In genomic region chr11:67391304-67392181, GRCh38 we compare ENCODE assay signal across 8 cellular contexts. TPM values are rescaled to one million over a fixed set of nuclear protein-coding genes. Genes with fewer than 3 reads are reported as not detected.
DNase-seq lines count a peak whose midpoint lies in the region; ATAC-seq and TF ChIP-seq lines count a peak whose summit lies in the region.

Gene RAD9A, plus strand, starts transcription at chr11:67391986. Its CDS starts 59 bp downstream, at chr11:67392045.

- TF ChIP-seq CTCF in LNCaP clone FGC (IDR thresholded peaks at IDR 0.05; ENCODE audit: control insufficient read depth, extremely low read depth, insufficient read depth): no peak
- no peak for TF ChIP-seq CTCF in RWPE2 (IDR thresholded peaks at IDR 0.05; ENCODE audit: poor library complexity, severe bottlenecking)
- no peak for TF ChIP-seq CTCF in fibroblast of mammary gland (conservative IDR thresholded peaks at IDR 0.05; ENCODE audit: control insufficient read depth, insufficient read depth, low read depth, low read length)

- H3K36me3 Mint-ChIP-seq in activated T-helper 17 cell treated with anti-CD3 and anti-CD28 coated beads, Interleukin-2, amount 50 U/mL, for 72 hours (ENCODE audit: low read depth): peaks cover 33% of the 10 kb centered on the region
- no peaks in the 10 kb centered on the region for H3K36me3 Mint-ChIP-seq in natural killer cell treated with Interleukin-12 subunit alpha and Interleukin-12 subunit beta and Interleukin-15 and Interleukin-18, amount 100 ng/mL, for 72 hours

- peak within 1 kb of the TSS; percentile 96 for H3K4me3 ChIP-seq in LNCaP clone FGC (ENCODE audit: low read depth, low read length)
- peak within 1 kb of the TSS; percentile 71 for H3K4me3 ChIP-seq in RWPE2 (ENCODE audit: severe bottlenecking)
- H3K4me3 ChIP-seq in fibroblast of mammary gland (ENCODE audit: control insufficient read depth, low read depth, low read length): peak within 1 kb of the TSS; percentile 84

- H3K4me3 Mint-ChIP-seq in activated T-helper 17 cell treated with anti-CD3 and anti-CD28 coated beads, Interleukin-2, amount 50 U/mL, for 72 hours: peak within 1 kb of the TSS; percentile 89
- H3K4me3 Mint-ChIP-seq in natural killer cell treated with Interleukin-12 subunit alpha and Interleukin-12 subunit beta and Interleukin-15 and Interleukin-18, amount 100 ng/mL, for 72 hours: peak within 1 kb of the TSS; percentile 85

- H3K9me3 ChIP-seq in RWPE2 (ENCODE audit: severe bottlenecking): no peaks in the 10 kb centered on the region

- no peaks in the 10 kb centered on the region for H3K27me3 ChIP-seq in RWPE2 (ENCODE audit: insufficient read depth, poor library complexity, severe bottlenecking)

- no peaks in the 10 kb centered on the region for H3K9me3 Mint-ChIP-seq in activated T-helper 17 cell treated with anti-CD3 and anti-CD28 coated beads, Interleukin-2, amount 50 U/mL, for 72 hours
- no peaks in the 10 kb centered on the region for H3K9me3 Mint-ChIP-seq in natural killer cell treated with Interleukin-12 subunit alpha and Interleukin-12 subunit beta and Interleukin-15 and Interleukin-18, amount 100 ng/mL, for 72 hours

- H3K27ac Mint-ChIP-seq in activated T-helper 17 cell treated with anti-CD3 and anti-CD28 coated beads, Interleukin-2, amount 50 U/mL, for 72 hours: peak within 1 kb of the TSS; percentile 88
- H3K27ac Mint-ChIP-seq in natural killer cell treated with Interleukin-12 subunit alpha and Interleukin-12 subunit beta and Interleukin-15 and Interleukin-18, amount 100 ng/mL, for 72 hours: peak within 1 kb of the TSS; percentile 62 to 72

- peak within 1 kb of the TSS; percentile 60 for H3K27ac ChIP-seq in RWPE2 (ENCODE audit: poor library complexity, severe bottlenecking)

- H3K4me1 Mint-ChIP-seq in activated T-helper 17 cell treated with anti-CD3 and anti-CD28 coated beads, Interleukin-2, amount 50 U/mL, for 72 hours: peaks cover 15% of the 10 kb centered on the region
- peaks cover 23 to 32% of the 10 kb centered on the region in 2 donors for H3K4me1 Mint-ChIP-seq in natural killer cell treated with Interleukin-12 subunit alpha and Interleukin-12 subunit beta and Interleukin-15 and Interleukin-18, amount 100 ng/mL, for 72 hours (ENCODE audit: low read depth in 2 of 2)

- DNase-seq in DMS 273 treated with DMSO at 0.1 percent for 48 hours (lab: John Stamatoyannopoulos, UW) (peak; percentile 43), LNCaP clone FGC (ENCODE audit: low read depth) (peak; percentile 76), RWPE2 (ENCODE audit: low spot score) (peak; percentile 94), fibroblast of mammary gland (ENCODE audit: low read depth) (peak; percentile 89)
- peak; percentile 95 for DNase-seq in natural killer cell treated with Interleukin-12 subunit alpha and Interleukin-12 subunit beta and Interleukin-15 and Interleukin-18, amount 100 ng/mL, for 72 hours (ENCODE audit: low spot score)
- DNase-seq in stimulated activated naive CD4-positive, alpha-beta T cell (lab: John Stamatoyannopoulos, UW): peak; percentile 81 to 94 (median 86)

- H3K27me3 Mint-ChIP-seq in activated T-helper 17 cell treated with anti-CD3 and anti-CD28 coated beads, Interleukin-2, amount 50 U/mL, for 72 hours: no peaks in the 10 kb centered on the region
- no peaks in the 10 kb centered on the region for H3K27me3 Mint-ChIP-seq in natural killer cell treated with Interleukin-12 subunit alpha and Interleukin-12 subunit beta and Interleukin-15 and Interleukin-18, amount 100 ng/mL, for 72 hours

- H3K36me3 ChIP-seq in RWPE2 (ENCODE audit: low read depth): peaks cover 14% of the 10 kb centered on the region

- no peaks in the 10 kb centered on the region for H3K4me1 ChIP-seq in RWPE2 (ENCODE audit: insufficient read depth, poor library complexity, severe bottlenecking)

- ATAC-seq in GM21786 (IDR thresholded peaks at IDR 0.05; ENCODE audit: unreplicated experiment) (peak; percentile 56), RWPE2 (ENCODE audit: low read depth) (peak; percentile 58)
- ATAC-seq in activated T-helper 17 cell treated with anti-CD3 and anti-CD28 coated beads, Interleukin-2, amount 50 U/mL, for 72 hours (replicated peaks): peak; percentile 83
- peak; percentile 89 to 91 for ATAC-seq in natural killer cell treated with Interleukin-12 subunit alpha and Interleukin-12 subunit beta and Interleukin-15 and Interleukin-18, amount 100 ng/mL, for 72 hours

RNA-seq across cellular contexts. Expression of gene RAD9A, which starts in this region (rescaled TPM):
- 10 to 100 TPM; 32.0 to 37.5 TPM for total RNA-seq in activated T-helper 17 cell treated with anti-CD3 and anti-CD28 coated beads, Interleukin-2, amount 50 U/mL, for 72 hours
- total RNA-seq in natural killer cell treated with Interleukin-12 subunit alpha and Interleukin-12 subunit beta and Interleukin-15 and Interleukin-18, amount 100 ng/mL, for 72 hours: 10 to 100 TPM; 25.9 to 47.8 TPM

Comparison
In these comparisons a context has a peak if more than half of its experiments do, and no peak if none do; other contexts are left out.
1. Peak in every context shown above with its lines: DNase-seq, ATAC-seq, H3K4me3 ChIP-seq and H3K27ac ChIP-seq.
2. DNase-seq: peak in every context shown above with its lines; median percentile 95 in natural killer cell treated with Interleukin-12 subunit alpha and Interleukin-12 subunit beta and Interleukin-15 and Interleukin-18, amount 100 ng/mL, for 72 hours; 94 in RWPE2; 89 in fibroblast of mammary gland; 86 in stimulated activated naive CD4-positive, alpha-beta T cell; 76 in LNCaP clone FGC; 43 in DMS 273 treated with DMSO at 0.1 percent for 48 hours.